Comparison of ENCODE assay signal across 24 cellular contexts in genomic region chr2:1269812-1270211, GRCh38.
"Had no signal": no experiment of that assay in that cellular context is flagged by ENCODE, and none has a peak within 500 bp of the region (broad histone marks: within the 10 kb centered on the region; RNA-seq: fewer than 3 reads in every experiment).

No MANE protein-coding gene starts in this region.

- H3K4me1 ChIP-seq: stomach, suprapubic skin, testis, thyroid gland, tibial artery, tibial nerve, transverse colon, upper lobe of left lung, upper lobe of right lung, uterus, vagina had no signal

- H3K36me3 ChIP-seq: stomach, suprapubic skin, thoracic aorta, thyroid gland, tibial artery, tibial nerve, transverse colon, upper lobe of left lung, upper lobe of right lung, uterus, vagina had no signal

- H3K27ac ChIP-seq: stomach, suprapubic skin, testis, thoracic aorta, thyroid gland, tibial artery, tibial nerve, transverse colon, upper lobe of left lung, upper lobe of right lung, uterus, vagina had no signal

- H3K4me3 ChIP-seq: stomach, suprapubic skin, testis, thoracic aorta, thyroid gland, tibial artery, tibial nerve, transverse colon, upper lobe of left lung, upper lobe of right lung, uterus, vagina had no signal

- DNase-seq: stimulated activated CD4-positive, alpha-beta T cell treated with anti-CD3 and anti-CD28 coated beads, Interleukin-2, amount 100 ng/mL, for 48 hours; stimulated activated CD4-positive, alpha-beta T cell treated with anti-CD3 and anti-CD28 coated beads, Interleukin-4, amount 100 ng/mL, for 1 hour; stimulated activated CD4-positive, alpha-beta T cell treated with anti-CD3 and anti-CD28 coated beads, Interleukin-4, amount 100 ng/mL, for 24 hours; stimulated activated CD4-positive, alpha-beta T cell treated with anti-CD3 and anti-CD28 coated beads, Interleukin-4, amount 100 ng/mL, for 4 hours; stimulated activated CD8-positive, alpha-beta memory T cell treated with anti-CD3 and anti-CD28 coated beads, Interleukin-4, amount 100 ng/mL, for 48 hours; stimulated activated naive B cell treated with anti-CD40 and anti-IgM and Interleukin-4, amounts not matched to agents 10 μg/mL and 1 μg/mL and 100 μg/mL, for 72 hours; stimulated activated naive CD4-positive, alpha-beta T cell; stimulated activated naive CD4-positive, alpha-beta T cell treated with Interleukin-2 at 50 U/mL for 16 hours; stimulated activated naive CD8-positive, alpha-beta T cell treated with anti-CD3 and anti-CD28 coated beads, Interleukin-15, amount 100 ng/mL, for 72 hours; stimulated activated naive CD8-positive, alpha-beta T cell treated with anti-CD3 and anti-CD28 coated beads, Interleukin-15, Interleukin-2, amounts not matched to agents 100 U/mL and 50 U/mL, for 24 hours; stomach; substantia nigra; testis; thyroid gland; tibial artery; transverse colon; trophoblast cell; upper lobe of left lung; upper lobe of right lung; uterus had no signal

- H3K9me3 ChIP-seq: suprapubic skin, testis, thoracic aorta, thyroid gland, transverse colon, uterus, vagina had no signal

- H3K27me3 ChIP-seq: stomach, suprapubic skin, testis, thyroid gland, tibial nerve, transverse colon, upper lobe of left lung, upper lobe of right lung, uterus, vagina had no signal
